Comparison of ENCODE assay signal across 14 cellular contexts in genomic region chr6:146153040-146153758, GRCh38.
DNase-seq lines count a peak whose midpoint lies in the region; ATAC-seq and TF ChIP-seq lines count a peak whose summit lies in the region.
"Had no signal": no experiment of that assay in that cellular context is flagged by ENCODE, and none has a peak within 500 bp of the region (broad histone marks: within the 10 kb centered on the region; RNA-seq: fewer than 3 reads in every experiment).

No MANE protein-coding gene starts in this region.

- peak; percentile 96 for ATAC-seq in GM19043 (IDR thresholded peaks at IDR 0.05; ENCODE audit: low read depth, unreplicated experiment)
- peak; percentile 96 for ATAC-seq in GM21786 (IDR thresholded peaks at IDR 0.05; ENCODE audit: unreplicated experiment)
- ATAC-seq in HG03135 (IDR thresholded peaks at IDR 0.05; ENCODE audit: unreplicated experiment): peak; percentile 95
- no peak for ATAC-seq in stimulated activated naive CD8-positive, alpha-beta T cell treated with anti-CD3 and anti-CD28 coated beads, Interleukin-15, Interleukin-2, amounts not matched to agents 100 U/mL and 50 U/mL, for 24 hours
- ATAC-seq: left colon had no signal

- peak overlapping the region; percentile 20; the same call in 1 of the 2 replicates for H3K4me3 ChIP-seq in GM06990 (replicated peaks; ENCODE audit: low read depth, low read length)
- H3K4me3 ChIP-seq in H7 (ENCODE audit: insufficient read depth, low read depth, low read length): no peak overlapping the region
- H3K4me3 ChIP-seq: ascending aorta, neural progenitor cell had no signal

- in situ Hi-C loops in KBM-7 (cut with MboI; ENCODE audit: low pct_unique_long_range_greater_than_20kb, low sequenced_read_pairs): no loop called here

- no peaks in the 10 kb centered on the region for H3K27me3 ChIP-seq in GM06990 (replicated peaks; ENCODE audit: control insufficient read depth, insufficient read depth, low read length)
- no peaks in the 10 kb centered on the region for H3K27me3 ChIP-seq in H7 (ENCODE audit: control insufficient read depth, insufficient read depth, low read length)
- H3K27me3 ChIP-seq: ascending aorta, neural progenitor cell had no signal

- H3K36me3 ChIP-seq in GM06990 (ENCODE audit: control insufficient read depth, insufficient read depth, low read length): no peaks in the 10 kb centered on the region
- H3K36me3 ChIP-seq in H7 (replicated peaks; ENCODE audit: control insufficient read depth, insufficient read depth, low read length): no peaks in the 10 kb centered on the region; the same call in 1 of the 2 replicates
- H3K36me3 ChIP-seq: ascending aorta, neural progenitor cell had no signal

- DNase-seq in GM06990 (ENCODE audit: extremely low read depth, insufficient read length) (peak; percentile 12), H7 (no peak), SKM-1 treated with dmso at 0.1 percent for 144 hours (lab: John Stamatoyannopoulos, UW; ENCODE audit: unreplicated experiment) (no peak), KBM-7 (no peak)
- DNase-seq in stimulated activated naive CD8-positive, alpha-beta T cell treated with anti-CD3 and anti-CD28 coated beads, Interleukin-15, Interleukin-2, amounts not matched to agents 100 U/mL and 50 U/mL, for 24 hours: no peak
- DNase-seq: activated CD8-positive, alpha-beta memory T cell treated with anti-CD3 and anti-CD28 coated beads, Interleukin-2, amount 50 U/mL, for 48 hours; DMS79 treated with DMSO at 0.1 percent for 48 hours; left colon; RPMI8226 had no signal

- TF ChIP-seq CTCF in GM06990 (IDR thresholded peaks at IDR 0.05; ENCODE audit: insufficient read depth, low read length, poor library complexity, severe bottlenecking): no peak
